In genomic region chr19:45646345-45646698, GRCh38 we compare ENCODE assay signal across 1 cellular context.
TF ChIP-seq lines count a peak whose summit lies in the region.

No MANE protein-coding gene starts in this region.

TF ChIP-seq in K562, 482 proteins besides CTCF, POLR2A, EP300 and RAD21 (continued from another document and continues in another):
- TF ChIP-seq ZBTB40 (IDR thresholded peaks at IDR 0.05) = 0 out of 2 replicates have a peak, but pooled peaks have one; percentile 6
- TF ChIP-seq ZBTB40 (CRISPR knock-in tag; IDR thresholded peaks at IDR 0.05) = no peak
- TF ChIP-seq NCOA1 (IDR thresholded peaks at IDR 0.05; ENCODE audit: low read depth) = no peak
- no peak for TF ChIP-seq SRSF7 (optimal IDR thresholded peaks at IDR 0.05; ENCODE audit: low read depth, low read length)
- TF ChIP-seq PCBP2 (IDR thresholded peaks at IDR 0.05; ENCODE audit: low read depth, low read length, poor library complexity, severe bottlenecking) = no peak
- TF ChIP-seq HIVEP1 (CRISPR knock-in tag; IDR thresholded peaks at IDR 0.05) = no peak
- TF ChIP-seq CAMTA2 (CRISPR knock-in tag; conservative IDR thresholded peaks at IDR 0.05) = no peak
- TF ChIP-seq IRF1 (CRISPR knock-in tag; IDR thresholded peaks at IDR 0.05; ENCODE audit: borderline replicate concordance) = no peak
- no peak for TF ChIP-seq ATF2 (CRISPR knock-in tag; IDR thresholded peaks at IDR 0.05)
- TF ChIP-seq SREBF1 (IDR thresholded peaks at IDR 0.05; ENCODE audit: borderline replicate concordance, low read depth, low read length) = no peak
- TF ChIP-seq ZNF174 (CRISPR knock-in tag; IDR thresholded peaks at IDR 0.05) = no peak
- TF ChIP-seq EWSR1 (IDR thresholded peaks at IDR 0.05; ENCODE audit: borderline replicate concordance, low read depth, partially characterized antibody) = no peak
- TF ChIP-seq DNMT1 (IDR thresholded peaks at IDR 0.05) = no peak
- TF ChIP-seq ETV1 (tag; conservative IDR thresholded peaks at IDR 0.05; ENCODE audit: low read depth) = 0 out of 2 replicates have a peak, but pooled peaks have one; percentile 5
- TF ChIP-seq POU5F1 (IDR thresholded peaks at IDR 0.05; ENCODE audit: borderline replicate concordance, low read depth, low read length, partially characterized antibody) = no peak
- TF ChIP-seq PHB2 (IDR thresholded peaks at IDR 0.05; ENCODE audit: low read depth) = no peak
- TF ChIP-seq HLTF (IDR thresholded peaks at IDR 0.05) = no peak
- no peak for TF ChIP-seq NUFIP1 (IDR thresholded peaks at IDR 0.05; ENCODE audit: partially characterized antibody)
- TF ChIP-seq FOXP4 (CRISPR knock-in tag; IDR thresholded peaks at IDR 0.05; ENCODE audit: borderline replicate concordance) = no peak; the same call in 1 of the 2 replicates
- TF ChIP-seq ADNP (tag; IDR thresholded peaks at IDR 0.05) = peak; percentile 72; the same call in 1 of the 2 replicates
- no peak for TF ChIP-seq BRD9 (IDR thresholded peaks at IDR 0.05; ENCODE audit: low read depth, partially characterized antibody)
- no peak for TF ChIP-seq DIDO1 (tag; IDR thresholded peaks at IDR 0.05; ENCODE audit: low read depth)
- no peak for TF ChIP-seq TRIM24 (IDR thresholded peaks at IDR 0.05)
- TF ChIP-seq SMAD4 (CRISPR knock-in tag; conservative IDR thresholded peaks at IDR 0.05) = no peak
- TF ChIP-seq ZBTB11 (CRISPR knock-in tag; IDR thresholded peaks at IDR 0.05) = no peak
- TF ChIP-seq SMARCB1 (IDR thresholded peaks at IDR 0.05; ENCODE audit: insufficient read length, low read depth) = no peak
- no peak for TF ChIP-seq HDAC6 (IDR thresholded peaks at IDR 0.05; ENCODE audit: low read depth, low read length)
- no peak for TF ChIP-seq CBX8 (IDR thresholded peaks at IDR 0.05; ENCODE audit: borderline replicate concordance, extremely low read depth, low read depth, low read length, poor library complexity, severe bottlenecking)
- TF ChIP-seq SFPQ (IDR thresholded peaks at IDR 0.05; ENCODE audit: low read depth, low read length) = no peak
- TF ChIP-seq GABPB1 (CRISPR knock-in tag; IDR thresholded peaks at IDR 0.05) = no peak
- TF ChIP-seq ZNF324 (CRISPR knock-in tag; IDR thresholded peaks at IDR 0.05) = no peak
- TF ChIP-seq ZNF277 (CRISPR knock-in tag; IDR thresholded peaks at IDR 0.05; ENCODE audit: borderline replicate concordance) = no peak
- TF ChIP-seq PATZ1 (CRISPR knock-in tag; IDR thresholded peaks at IDR 0.05; ENCODE audit: borderline replicate concordance) = no peak
- TF ChIP-seq CEBPG (CRISPR knock-in tag; IDR thresholded peaks at IDR 0.05) = no peak
- TF ChIP-seq CEBPG (tag; conservative IDR thresholded peaks at IDR 0.05 in 1 of 2, IDR thresholded peaks at IDR 0.05 in 1 of 2) = no peak
- peak; percentile 12; the same call in 1 of the 2 replicates for TF ChIP-seq FOXP1 (CRISPR knock-in tag; IDR thresholded peaks at IDR 0.05)
- no peak for TF ChIP-seq SRF (CRISPR knock-in tag; IDR thresholded peaks at IDR 0.05)
- no peak for TF ChIP-seq CREBBP (IDR thresholded peaks at IDR 0.05; ENCODE audit: low read depth, low read length)
